Comparison of ENCODE assay signal across 1 cellular context in the genomic region with DNA sequence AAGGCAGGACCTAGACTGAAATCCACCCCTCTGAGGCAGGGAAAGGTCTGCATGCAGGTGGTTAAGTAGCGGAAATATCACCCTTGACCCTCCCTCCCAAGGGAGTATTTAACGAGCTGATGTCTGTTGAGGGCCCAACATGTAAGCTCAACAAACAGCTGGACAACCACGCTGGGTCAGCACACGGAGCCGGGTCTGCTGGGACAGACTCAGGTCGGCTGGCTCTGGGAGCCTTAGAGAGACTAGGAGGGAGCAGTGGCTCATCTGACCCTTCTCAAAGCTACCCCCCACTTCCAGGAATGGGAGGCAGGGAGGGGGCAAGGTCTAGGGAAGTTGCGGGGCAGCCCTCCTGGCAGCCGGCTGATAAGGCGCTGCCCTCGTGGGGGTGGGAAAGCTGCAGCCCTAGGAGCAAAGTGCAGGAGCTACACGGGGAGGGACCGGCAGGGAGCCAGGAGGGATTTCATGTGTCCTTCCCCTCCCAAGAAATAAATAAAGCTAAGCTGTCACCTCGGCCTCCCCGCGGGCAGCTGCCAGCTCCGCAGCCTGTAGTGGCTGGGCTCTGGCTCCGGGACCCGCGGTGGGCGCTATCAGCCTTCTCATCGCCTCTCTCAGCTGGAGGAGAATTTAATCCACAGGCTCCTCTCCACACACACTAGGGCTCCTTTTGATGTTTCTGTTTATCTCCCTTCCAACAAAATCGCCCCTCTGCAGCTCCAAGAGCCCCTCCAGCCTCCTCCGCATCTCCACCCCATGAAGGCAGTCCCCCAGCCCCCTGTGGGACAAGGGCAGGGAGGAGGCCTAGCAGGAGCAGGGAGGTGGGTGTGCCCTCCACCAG.
TF ChIP-seq lines count a peak whose summit lies in the region.

No MANE protein-coding gene starts in this region.

TF ChIP-seq in HepG2, 621 proteins besides CTCF, POLR2A, EP300 and RAD21 (continued from another document and continues in another):
- TF ChIP-seq, protein P1, sequence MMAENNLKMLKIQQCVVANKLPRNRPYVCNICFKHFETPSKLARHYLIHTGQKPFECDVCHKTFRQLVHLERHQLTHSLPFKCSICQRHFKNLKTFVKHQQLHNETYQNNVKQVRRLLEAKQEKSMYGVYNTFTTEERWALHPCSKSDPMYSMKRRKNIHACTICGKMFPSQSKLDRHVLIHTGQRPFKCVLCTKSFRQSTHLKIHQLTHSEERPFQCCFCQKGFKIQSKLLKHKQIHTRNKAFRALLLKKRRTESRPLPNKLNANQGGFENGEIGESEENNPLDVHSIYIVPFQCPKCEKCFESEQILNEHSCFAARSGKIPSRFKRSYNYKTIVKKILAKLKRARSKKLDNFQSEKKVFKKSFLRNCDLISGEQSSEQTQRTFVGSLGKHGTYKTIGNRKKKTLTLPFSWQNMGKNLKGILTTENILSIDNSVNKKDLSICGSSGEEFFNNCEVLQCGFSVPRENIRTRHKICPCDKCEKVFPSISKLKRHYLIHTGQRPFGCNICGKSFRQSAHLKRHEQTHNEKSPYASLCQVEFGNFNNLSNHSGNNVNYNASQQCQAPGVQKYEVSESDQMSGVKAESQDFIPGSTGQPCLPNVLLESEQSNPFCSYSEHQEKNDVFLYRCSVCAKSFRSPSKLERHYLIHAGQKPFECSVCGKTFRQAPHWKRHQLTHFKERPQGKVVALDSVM (CRISPR knock-in tag; IDR thresholded peaks at IDR 0.05), result peak; percentile 62
- TF ChIP-seq TAF1 (CRISPR knock-in tag; IDR thresholded peaks at IDR 0.05) (peak; percentile 28), ZNF788 (CRISPR knock-in tag; IDR thresholded peaks at IDR 0.05; ENCODE audit: borderline replicate concordance) (peak; percentile 82), HOXD1 (CRISPR knock-in tag; IDR thresholded peaks at IDR 0.05) (no peak), NCOA5 (CRISPR knock-in tag; IDR thresholded peaks at IDR 0.05) (no peak), PAXIP1 (CRISPR knock-in tag; conservative IDR thresholded peaks at IDR 0.05) (peak; percentile 83), SOX13 (IDR thresholded peaks at IDR 0.05) (no peak), SOX13 (CRISPR knock-in tag; conservative IDR thresholded peaks at IDR 0.05 in 1 of 2, IDR thresholded peaks at IDR 0.05 in 1 of 2) (peak in 1 of 2 experiments; percentile 57; a peak in 1 of 4 replicates), MED1 (CRISPR knock-in tag; IDR thresholded peaks at IDR 0.05) (peak; percentile 60; the same call in 1 of the 2 replicates), BCL6 (CRISPR knock-in tag; IDR thresholded peaks at IDR 0.05) (peak; percentile 85), BORCS8-MEF2B (CRISPR knock-in tag; IDR thresholded peaks at IDR 0.05) (peak; percentile 66), ARNT2 (CRISPR knock-in tag; IDR thresholded peaks at IDR 0.05; ENCODE audit: low read depth) (peak; percentile 58; the same call in 1 of the 2 replicates), ZNF33B (CRISPR knock-in tag; IDR thresholded peaks at IDR 0.05) (0 out of 2 replicates have a peak, but pooled peaks have one; percentile 9), NR2F1 (CRISPR knock-in tag; IDR thresholded peaks at IDR 0.05) (peak in 1 of 2 experiments; percentile 34; a peak in 1 of 4 replicates), KDM4B (CRISPR knock-in tag; IDR thresholded peaks at IDR 0.05) (peak; percentile 53; the same call in 1 of the 2 replicates), ELF3 (CRISPR knock-in tag; IDR thresholded peaks at IDR 0.05) (peak; percentile 63), SMAD3 (CRISPR knock-in tag; IDR thresholded peaks at IDR 0.05) (no peak), ZFY (CRISPR knock-in tag; IDR thresholded peaks at IDR 0.05) (peak; percentile 31), ZNF264 (CRISPR knock-in tag; IDR thresholded peaks at IDR 0.05) (peak; percentile 48; the same call in 1 of the 2 replicates), ZNF574 (CRISPR knock-in tag; IDR thresholded peaks at IDR 0.05) (peak; percentile 12; the same call in 1 of the 2 replicates), KDM5A (IDR thresholded peaks at IDR 0.05; ENCODE audit: borderline replicate concordance, low read length) (no peak), REPIN1 (CRISPR knock-in tag; IDR thresholded peaks at IDR 0.05; ENCODE audit: borderline replicate concordance, low read depth) (0 out of 2 replicates have a peak, but pooled peaks have one; percentile 26), ZSCAN25 (CRISPR knock-in tag; IDR thresholded peaks at IDR 0.05) (peak; percentile 36; the same call in 1 of the 2 replicates), RXRB (CRISPR knock-in tag; IDR thresholded peaks at IDR 0.05; ENCODE audit: borderline replicate concordance) (0 out of 2 replicates have a peak, but pooled peaks have one; percentile 12), ZSCAN30 (CRISPR knock-in tag; IDR thresholded peaks at IDR 0.05) (no peak), ZNF383 (CRISPR knock-in tag; IDR thresholded peaks at IDR 0.05; ENCODE audit: borderline replicate concordance) (peak; percentile 81; the same call in 1 of the 2 replicates), ZMYM4 (CRISPR knock-in tag; IDR thresholded peaks at IDR 0.05) (0 out of 2 replicates have a peak, but pooled peaks have one; percentile 41), TP53 (CRISPR knock-in tag; conservative IDR thresholded peaks at IDR 0.05) (no peak), RARA (CRISPR knock-in tag; IDR thresholded peaks at IDR 0.05) (peak; percentile 61), TRIM22 (IDR thresholded peaks at IDR 0.05) (no peak), SP2 (CRISPR knock-in tag; IDR thresholded peaks at IDR 0.05) (peak; percentile 25; the same call in 1 of the 2 replicates), HOXA3 (CRISPR knock-in tag; IDR thresholded peaks at IDR 0.05) (0 out of 2 replicates have a peak, but pooled peaks have one; percentile 9), KDM2A (CRISPR knock-in tag; IDR thresholded peaks at IDR 0.05; ENCODE audit: borderline replicate concordance, low read depth) (peak; percentile 65; the same call in 1 of the 2 replicates)
- TF ChIP-seq, protein P2, sequence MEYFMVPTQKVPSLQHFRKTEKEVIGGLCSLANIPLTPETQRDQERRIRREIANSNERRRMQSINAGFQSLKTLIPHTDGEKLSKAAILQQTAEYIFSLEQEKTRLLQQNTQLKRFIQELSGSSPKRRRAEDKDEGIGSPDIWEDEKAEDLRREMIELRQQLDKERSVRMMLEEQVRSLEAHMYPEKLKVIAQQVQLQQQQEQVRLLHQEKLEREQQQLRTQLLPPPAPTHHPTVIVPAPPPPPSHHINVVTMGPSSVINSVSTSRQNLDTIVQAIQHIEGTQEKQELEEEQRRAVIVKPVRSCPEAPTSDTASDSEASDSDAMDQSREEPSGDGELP (IDR thresholded peaks at IDR 0.05; ENCODE audit: borderline replicate concordance, low read depth), result peak; percentile 53; the same call in 1 of the 2 replicates
- TF ChIP-seq, protein P3, sequence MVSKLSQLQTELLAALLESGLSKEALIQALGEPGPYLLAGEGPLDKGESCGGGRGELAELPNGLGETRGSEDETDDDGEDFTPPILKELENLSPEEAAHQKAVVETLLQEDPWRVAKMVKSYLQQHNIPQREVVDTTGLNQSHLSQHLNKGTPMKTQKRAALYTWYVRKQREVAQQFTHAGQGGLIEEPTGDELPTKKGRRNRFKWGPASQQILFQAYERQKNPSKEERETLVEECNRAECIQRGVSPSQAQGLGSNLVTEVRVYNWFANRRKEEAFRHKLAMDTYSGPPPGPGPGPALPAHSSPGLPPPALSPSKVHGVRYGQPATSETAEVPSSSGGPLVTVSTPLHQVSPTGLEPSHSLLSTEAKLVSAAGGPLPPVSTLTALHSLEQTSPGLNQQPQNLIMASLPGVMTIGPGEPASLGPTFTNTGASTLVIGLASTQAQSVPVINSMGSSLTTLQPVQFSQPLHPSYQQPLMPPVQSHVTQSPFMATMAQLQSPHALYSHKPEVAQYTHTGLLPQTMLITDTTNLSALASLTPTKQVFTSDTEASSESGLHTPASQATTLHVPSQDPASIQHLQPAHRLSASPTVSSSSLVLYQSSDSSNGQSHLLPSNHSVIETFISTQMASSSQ (IDR thresholded peaks at IDR 0.05; ENCODE audit: low read depth), result 0 out of 2 replicates have a peak, but pooled peaks have one; percentile 11
- TF ChIP-seq, protein P3 (CRISPR knock-in tag; IDR thresholded peaks at IDR 0.05; ENCODE audit: borderline replicate concordance), result peak; percentile 42; the same call in 1 of the 2 replicates
- TF ChIP-seq, protein P4, sequence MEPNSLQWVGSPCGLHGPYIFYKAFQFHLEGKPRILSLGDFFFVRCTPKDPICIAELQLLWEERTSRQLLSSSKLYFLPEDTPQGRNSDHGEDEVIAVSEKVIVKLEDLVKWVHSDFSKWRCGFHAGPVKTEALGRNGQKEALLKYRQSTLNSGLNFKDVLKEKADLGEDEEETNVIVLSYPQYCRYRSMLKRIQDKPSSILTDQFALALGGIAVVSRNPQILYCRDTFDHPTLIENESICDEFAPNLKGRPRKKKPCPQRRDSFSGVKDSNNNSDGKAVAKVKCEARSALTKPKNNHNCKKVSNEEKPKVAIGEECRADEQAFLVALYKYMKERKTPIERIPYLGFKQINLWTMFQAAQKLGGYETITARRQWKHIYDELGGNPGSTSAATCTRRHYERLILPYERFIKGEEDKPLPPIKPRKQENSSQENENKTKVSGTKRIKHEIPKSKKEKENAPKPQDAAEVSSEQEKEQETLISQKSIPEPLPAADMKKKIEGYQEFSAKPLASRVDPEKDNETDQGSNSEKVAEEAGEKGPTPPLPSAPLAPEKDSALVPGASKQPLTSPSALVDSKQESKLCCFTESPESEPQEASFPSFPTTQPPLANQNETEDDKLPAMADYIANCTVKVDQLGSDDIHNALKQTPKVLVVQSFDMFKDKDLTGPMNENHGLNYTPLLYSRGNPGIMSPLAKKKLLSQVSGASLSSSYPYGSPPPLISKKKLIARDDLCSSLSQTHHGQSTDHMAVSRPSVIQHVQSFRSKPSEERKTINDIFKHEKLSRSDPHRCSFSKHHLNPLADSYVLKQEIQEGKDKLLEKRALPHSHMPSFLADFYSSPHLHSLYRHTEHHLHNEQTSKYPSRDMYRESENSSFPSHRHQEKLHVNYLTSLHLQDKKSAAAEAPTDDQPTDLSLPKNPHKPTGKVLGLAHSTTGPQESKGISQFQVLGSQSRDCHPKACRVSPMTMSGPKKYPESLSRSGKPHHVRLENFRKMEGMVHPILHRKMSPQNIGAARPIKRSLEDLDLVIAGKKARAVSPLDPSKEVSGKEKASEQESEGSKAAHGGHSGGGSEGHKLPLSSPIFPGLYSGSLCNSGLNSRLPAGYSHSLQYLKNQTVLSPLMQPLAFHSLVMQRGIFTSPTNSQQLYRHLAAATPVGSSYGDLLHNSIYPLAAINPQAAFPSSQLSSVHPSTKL (CRISPR knock-in tag; IDR thresholded peaks at IDR 0.05), result peak; percentile 37
